Comparison of ENCODE assay signal across 2 cellular contexts in the genomic region with DNA sequence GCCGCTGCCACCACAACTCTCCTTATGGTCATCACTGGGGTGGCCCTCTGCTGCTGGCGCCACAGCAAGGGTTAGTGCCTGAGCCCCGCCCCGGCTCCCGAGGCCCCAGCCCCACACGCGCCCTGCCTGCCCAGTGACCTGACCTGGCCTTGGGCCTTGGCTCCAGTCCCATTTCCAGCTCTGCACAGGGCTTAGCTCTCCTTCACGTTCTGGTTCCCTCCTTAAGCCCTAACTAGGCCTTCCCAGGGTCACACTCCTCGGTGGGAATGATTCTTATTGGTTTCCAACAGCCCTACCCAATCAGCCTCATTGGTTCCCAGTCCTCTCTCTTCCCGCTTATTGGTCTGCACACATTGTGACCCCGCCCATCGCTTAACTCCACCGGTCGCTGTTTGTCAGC.
TF ChIP-seq lines count a peak whose summit lies in the region.

No MANE protein-coding gene starts in this region.

TF ChIP-seq in GM23338, 12 proteins besides CTCF, POLR2A, EP300 and RAD21:
- TF ChIP-seq JUNB (IDR thresholded peaks at IDR 0.05; ENCODE audit: unreplicated experiment) (no peak), EZH2 (IDR thresholded peaks at IDR 0.05; ENCODE audit: low read depth, unreplicated experiment) (no peak), POLR2AphosphoS5 (IDR thresholded peaks at IDR 0.05; ENCODE audit: low read depth) (no peak), EZH2phosphoT487 (IDR thresholded peaks at IDR 0.05; ENCODE audit: unreplicated experiment) (no peak), ZNF114 (CRISPR knock-in tag; IDR thresholded peaks at IDR 0.05) (no peak), CREB1 (CRISPR knock-in tag; IDR thresholded peaks at IDR 0.05; ENCODE audit: low read depth) (no peak)
- TF ChIP-seq, protein P1, sequence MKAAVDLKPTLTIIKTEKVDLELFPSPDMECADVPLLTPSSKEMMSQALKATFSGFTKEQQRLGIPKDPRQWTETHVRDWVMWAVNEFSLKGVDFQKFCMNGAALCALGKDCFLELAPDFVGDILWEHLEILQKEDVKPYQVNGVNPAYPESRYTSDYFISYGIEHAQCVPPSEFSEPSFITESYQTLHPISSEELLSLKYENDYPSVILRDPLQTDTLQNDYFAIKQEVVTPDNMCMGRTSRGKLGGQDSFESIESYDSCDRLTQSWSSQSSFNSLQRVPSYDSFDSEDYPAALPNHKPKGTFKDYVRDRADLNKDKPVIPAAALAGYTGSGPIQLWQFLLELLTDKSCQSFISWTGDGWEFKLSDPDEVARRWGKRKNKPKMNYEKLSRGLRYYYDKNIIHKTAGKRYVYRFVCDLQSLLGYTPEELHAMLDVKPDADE (IDR thresholded peaks at IDR 0.05) = no peak
- TF ChIP-seq, protein P2, sequence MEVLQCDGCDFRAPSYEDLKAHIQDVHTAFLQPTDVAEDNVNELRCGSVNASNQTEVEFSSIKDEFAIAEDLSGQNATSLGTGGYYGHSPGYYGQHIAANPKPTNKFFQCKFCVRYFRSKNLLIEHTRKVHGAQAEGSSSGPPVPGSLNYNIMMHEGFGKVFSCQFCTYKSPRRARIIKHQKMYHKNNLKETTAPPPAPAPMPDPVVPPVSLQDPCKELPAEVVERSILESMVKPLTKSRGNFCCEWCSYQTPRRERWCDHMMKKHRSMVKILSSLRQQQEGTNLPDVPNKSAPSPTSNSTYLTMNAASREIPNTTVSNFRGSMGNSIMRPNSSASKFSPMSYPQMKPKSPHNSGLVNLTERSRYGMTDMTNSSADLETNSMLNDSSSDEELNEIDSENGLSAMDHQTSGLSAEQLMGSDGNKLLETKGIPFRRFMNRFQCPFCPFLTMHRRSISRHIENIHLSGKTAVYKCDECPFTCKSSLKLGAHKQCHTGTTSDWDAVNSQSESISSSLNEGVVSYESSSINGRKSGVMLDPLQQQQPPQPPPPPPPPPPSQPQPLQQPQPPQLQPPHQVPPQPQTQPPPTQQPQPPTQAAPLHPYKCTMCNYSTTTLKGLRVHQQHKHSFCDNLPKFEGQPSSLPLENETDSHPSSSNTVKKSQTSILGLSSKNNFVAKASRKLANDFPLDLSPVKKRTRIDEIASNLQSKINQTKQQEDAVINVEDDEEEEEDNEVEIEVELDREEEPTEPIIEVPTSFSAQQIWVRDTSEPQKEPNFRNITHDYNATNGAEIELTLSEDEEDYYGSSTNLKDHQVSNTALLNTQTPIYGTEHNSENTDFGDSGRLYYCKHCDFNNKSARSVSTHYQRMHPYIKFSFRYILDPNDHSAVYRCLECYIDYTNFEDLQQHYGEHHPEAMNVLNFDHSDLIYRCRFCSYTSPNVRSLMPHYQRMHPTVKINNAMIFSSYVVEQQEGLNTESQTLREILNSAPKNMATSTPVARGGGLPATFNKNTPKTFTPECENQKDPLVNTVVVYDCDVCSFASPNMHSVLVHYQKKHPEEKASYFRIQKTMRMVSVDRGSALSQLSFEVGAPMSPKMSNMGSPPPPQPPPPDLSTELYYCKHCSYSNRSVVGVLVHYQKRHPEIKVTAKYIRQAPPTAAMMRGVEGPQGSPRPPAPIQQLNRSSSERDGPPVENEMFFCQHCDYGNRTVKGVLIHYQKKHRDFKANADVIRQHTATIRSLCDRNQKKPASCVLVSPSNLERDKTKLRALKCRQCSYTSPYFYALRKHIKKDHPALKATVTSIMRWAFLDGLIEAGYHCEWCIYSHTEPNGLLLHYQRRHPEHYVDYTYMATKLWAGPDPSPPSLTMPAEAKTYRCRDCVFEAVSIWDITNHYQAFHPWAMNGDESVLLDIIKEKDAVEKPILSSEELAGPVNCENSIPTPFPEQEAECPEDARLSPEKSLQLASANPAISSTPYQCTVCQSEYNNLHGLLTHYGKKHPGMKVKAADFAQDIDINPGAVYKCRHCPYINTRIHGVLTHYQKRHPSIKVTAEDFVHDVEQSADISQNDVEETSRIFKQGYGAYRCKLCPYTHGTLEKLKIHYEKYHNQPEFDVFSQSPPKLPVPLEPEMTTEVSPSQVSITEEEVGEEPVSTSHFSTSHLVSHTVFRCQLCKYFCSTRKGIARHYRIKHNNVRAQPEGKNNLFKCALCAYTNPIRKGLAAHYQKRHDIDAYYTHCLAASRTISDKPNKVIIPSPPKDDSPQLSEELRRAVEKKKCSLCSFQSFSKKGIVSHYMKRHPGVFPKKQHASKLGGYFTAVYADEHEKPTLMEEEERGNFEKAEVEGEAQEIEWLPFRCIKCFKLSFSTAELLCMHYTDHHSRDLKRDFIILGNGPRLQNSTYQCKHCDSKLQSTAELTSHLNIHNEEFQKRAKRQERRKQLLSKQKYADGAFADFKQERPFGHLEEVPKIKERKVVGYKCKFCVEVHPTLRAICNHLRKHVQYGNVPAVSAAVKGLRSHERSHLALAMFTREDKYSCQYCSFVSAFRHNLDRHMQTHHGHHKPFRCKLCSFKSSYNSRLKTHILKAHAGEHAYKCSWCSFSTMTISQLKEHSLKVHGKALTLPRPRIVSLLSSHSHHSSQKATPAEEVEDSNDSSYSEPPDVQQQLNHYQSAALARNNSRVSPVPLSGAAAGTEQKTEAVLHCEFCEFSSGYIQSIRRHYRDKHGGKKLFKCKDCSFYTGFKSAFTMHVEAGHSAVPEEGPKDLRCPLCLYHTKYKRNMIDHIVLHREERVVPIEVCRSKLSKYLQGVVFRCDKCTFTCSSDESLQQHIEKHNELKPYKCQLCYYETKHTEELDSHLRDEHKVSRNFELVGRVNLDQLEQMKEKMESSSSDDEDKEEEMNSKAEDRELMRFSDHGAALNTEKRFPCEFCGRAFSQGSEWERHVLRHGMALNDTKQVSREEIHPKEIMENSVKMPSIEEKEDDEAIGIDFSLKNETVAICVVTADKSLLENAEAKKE (CRISPR knock-in tag; IDR thresholded peaks at IDR 0.05) = no peak

TF ChIP-seq in H1, 55 proteins besides CTCF, POLR2A, EP300 and RAD21:
- no peak for TF ChIP-seq CBX8 (IDR thresholded peaks at IDR 0.05; ENCODE audit: borderline replicate concordance, low read depth, low read length)
- TF ChIP-seq, protein P3, sequence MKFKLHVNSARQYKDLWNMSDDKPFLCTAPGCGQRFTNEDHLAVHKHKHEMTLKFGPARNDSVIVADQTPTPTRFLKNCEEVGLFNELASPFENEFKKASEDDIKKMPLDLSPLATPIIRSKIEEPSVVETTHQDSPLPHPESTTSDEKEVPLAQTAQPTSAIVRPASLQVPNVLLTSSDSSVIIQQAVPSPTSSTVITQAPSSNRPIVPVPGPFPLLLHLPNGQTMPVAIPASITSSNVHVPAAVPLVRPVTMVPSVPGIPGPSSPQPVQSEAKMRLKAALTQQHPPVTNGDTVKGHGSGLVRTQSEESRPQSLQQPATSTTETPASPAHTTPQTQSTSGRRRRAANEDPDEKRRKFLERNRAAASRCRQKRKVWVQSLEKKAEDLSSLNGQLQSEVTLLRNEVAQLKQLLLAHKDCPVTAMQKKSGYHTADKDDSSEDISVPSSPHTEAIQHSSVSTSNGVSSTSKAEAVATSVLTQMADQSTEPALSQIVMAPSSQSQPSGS (IDR thresholded peaks at IDR 0.05; ENCODE audit: low read length) = no peak
- TF ChIP-seq SP2 (IDR thresholded peaks at IDR 0.05; ENCODE audit: low read length) = peak; percentile 13; the same call in 1 of the 2 replicates
- no peak for TF ChIP-seq FOSL1 (IDR thresholded peaks at IDR 0.05; ENCODE audit: insufficient read depth, low read depth, low read length)
- no peak for TF ChIP-seq HDAC2 (IDR thresholded peaks at IDR 0.05; ENCODE audit: borderline replicate concordance in 1 of 2, low read depth in 2 of 2, low read length in 2 of 2)
- TF ChIP-seq CHD2 (IDR thresholded peaks at IDR 0.05; ENCODE audit: low read length) = peak; percentile 51; the same call in 1 of the 2 replicates
- TF ChIP-seq SIX5 (IDR thresholded peaks at IDR 0.05; ENCODE audit: low read depth, low read length) = no peak
- TF ChIP-seq SP1 (IDR thresholded peaks at IDR 0.05; ENCODE audit: low read depth, low read length) = peak; percentile 77
- no peak for TF ChIP-seq SRF (IDR thresholded peaks at IDR 0.05; ENCODE audit: low read depth, low read length)
- no peak for TF ChIP-seq BACH1 (IDR thresholded peaks at IDR 0.05; ENCODE audit: low read length)
- TF ChIP-seq, protein P4, sequence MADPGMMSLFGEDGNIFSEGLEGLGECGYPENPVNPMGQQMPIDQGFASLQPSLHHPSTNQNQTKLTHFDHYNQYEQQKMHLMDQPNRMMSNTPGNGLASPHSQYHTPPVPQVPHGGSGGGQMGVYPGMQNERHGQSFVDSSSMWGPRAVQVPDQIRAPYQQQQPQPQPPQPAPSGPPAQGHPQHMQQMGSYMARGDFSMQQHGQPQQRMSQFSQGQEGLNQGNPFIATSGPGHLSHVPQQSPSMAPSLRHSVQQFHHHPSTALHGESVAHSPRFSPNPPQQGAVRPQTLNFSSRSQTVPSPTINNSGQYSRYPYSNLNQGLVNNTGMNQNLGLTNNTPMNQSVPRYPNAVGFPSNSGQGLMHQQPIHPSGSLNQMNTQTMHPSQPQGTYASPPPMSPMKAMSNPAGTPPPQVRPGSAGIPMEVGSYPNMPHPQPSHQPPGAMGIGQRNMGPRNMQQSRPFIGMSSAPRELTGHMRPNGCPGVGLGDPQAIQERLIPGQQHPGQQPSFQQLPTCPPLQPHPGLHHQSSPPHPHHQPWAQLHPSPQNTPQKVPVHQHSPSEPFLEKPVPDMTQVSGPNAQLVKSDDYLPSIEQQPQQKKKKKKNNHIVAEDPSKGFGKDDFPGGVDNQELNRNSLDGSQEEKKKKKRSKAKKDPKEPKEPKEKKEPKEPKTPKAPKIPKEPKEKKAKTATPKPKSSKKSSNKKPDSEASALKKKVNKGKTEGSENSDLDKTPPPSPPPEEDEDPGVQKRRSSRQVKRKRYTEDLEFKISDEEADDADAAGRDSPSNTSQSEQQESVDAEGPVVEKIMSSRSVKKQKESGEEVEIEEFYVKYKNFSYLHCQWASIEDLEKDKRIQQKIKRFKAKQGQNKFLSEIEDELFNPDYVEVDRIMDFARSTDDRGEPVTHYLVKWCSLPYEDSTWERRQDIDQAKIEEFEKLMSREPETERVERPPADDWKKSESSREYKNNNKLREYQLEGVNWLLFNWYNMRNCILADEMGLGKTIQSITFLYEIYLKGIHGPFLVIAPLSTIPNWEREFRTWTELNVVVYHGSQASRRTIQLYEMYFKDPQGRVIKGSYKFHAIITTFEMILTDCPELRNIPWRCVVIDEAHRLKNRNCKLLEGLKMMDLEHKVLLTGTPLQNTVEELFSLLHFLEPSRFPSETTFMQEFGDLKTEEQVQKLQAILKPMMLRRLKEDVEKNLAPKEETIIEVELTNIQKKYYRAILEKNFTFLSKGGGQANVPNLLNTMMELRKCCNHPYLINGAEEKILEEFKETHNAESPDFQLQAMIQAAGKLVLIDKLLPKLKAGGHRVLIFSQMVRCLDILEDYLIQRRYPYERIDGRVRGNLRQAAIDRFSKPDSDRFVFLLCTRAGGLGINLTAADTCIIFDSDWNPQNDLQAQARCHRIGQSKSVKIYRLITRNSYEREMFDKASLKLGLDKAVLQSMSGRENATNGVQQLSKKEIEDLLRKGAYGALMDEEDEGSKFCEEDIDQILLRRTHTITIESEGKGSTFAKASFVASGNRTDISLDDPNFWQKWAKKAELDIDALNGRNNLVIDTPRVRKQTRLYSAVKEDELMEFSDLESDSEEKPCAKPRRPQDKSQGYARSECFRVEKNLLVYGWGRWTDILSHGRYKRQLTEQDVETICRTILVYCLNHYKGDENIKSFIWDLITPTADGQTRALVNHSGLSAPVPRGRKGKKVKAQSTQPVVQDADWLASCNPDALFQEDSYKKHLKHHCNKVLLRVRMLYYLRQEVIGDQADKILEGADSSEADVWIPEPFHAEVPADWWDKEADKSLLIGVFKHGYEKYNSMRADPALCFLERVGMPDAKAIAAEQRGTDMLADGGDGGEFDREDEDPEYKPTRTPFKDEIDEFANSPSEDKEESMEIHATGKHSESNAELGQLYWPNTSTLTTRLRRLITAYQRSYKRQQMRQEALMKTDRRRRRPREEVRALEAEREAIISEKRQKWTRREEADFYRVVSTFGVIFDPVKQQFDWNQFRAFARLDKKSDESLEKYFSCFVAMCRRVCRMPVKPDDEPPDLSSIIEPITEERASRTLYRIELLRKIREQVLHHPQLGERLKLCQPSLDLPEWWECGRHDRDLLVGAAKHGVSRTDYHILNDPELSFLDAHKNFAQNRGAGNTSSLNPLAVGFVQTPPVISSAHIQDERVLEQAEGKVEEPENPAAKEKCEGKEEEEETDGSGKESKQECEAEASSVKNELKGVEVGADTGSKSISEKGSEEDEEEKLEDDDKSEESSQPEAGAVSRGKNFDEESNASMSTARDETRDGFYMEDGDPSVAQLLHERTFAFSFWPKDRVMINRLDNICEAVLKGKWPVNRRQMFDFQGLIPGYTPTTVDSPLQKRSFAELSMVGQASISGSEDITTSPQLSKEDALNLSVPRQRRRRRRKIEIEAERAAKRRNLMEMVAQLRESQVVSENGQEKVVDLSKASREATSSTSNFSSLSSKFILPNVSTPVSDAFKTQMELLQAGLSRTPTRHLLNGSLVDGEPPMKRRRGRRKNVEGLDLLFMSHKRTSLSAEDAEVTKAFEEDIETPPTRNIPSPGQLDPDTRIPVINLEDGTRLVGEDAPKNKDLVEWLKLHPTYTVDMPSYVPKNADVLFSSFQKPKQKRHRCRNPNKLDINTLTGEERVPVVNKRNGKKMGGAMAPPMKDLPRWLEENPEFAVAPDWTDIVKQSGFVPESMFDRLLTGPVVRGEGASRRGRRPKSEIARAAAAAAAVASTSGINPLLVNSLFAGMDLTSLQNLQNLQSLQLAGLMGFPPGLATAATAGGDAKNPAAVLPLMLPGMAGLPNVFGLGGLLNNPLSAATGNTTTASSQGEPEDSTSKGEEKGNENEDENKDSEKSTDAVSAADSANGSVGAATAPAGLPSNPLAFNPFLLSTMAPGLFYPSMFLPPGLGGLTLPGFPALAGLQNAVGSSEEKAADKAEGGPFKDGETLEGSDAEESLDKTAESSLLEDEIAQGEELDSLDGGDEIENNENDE (IDR thresholded peaks at IDR 0.05; ENCODE audit: insufficient replicate concordance, low read length) = no peak
- TF ChIP-seq SP4 (IDR thresholded peaks at IDR 0.05; ENCODE audit: low read length) = no peak
- TF ChIP-seq RNF2 (IDR thresholded peaks at IDR 0.05; ENCODE audit: borderline replicate concordance, low read depth, low read length, missing control alignments, poor library complexity, severe bottlenecking) = no peak
- TF ChIP-seq EZH2 (IDR thresholded peaks at IDR 0.05; ENCODE audit: low read depth, low read length, severe bottlenecking) = no peak
- TF ChIP-seq KDM1A (IDR thresholded peaks at IDR 0.05; ENCODE audit: borderline replicate concordance, low read length) = no peak
- TF ChIP-seq, protein P5, sequence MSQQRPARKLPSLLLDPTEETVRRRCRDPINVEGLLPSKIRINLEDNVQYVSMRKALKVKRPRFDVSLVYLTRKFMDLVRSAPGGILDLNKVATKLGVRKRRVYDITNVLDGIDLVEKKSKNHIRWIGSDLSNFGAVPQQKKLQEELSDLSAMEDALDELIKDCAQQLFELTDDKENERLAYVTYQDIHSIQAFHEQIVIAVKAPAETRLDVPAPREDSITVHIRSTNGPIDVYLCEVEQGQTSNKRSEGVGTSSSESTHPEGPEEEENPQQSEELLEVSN (IDR thresholded peaks at IDR 0.05) = peak; percentile 92
- TF ChIP-seq CTBP2 (IDR thresholded peaks at IDR 0.05; ENCODE audit: borderline replicate concordance, insufficient read depth, insufficient read length, low read length) = no peak
- TF ChIP-seq, protein P6, sequence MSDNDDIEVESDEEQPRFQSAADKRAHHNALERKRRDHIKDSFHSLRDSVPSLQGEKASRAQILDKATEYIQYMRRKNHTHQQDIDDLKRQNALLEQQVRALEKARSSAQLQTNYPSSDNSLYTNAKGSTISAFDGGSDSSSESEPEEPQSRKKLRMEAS (IDR thresholded peaks at IDR 0.05) = no peak
- TF ChIP-seq, protein P7, sequence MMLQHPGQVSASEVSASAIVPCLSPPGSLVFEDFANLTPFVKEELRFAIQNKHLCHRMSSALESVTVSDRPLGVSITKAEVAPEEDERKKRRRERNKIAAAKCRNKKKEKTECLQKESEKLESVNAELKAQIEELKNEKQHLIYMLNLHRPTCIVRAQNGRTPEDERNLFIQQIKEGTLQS (IDR thresholded peaks at IDR 0.05; ENCODE audit: insufficient read depth, low read depth, low read length) = no peak
- TF ChIP-seq GABPA (IDR thresholded peaks at IDR 0.05; ENCODE audit: borderline replicate concordance, insufficient read depth, low read length) = no peak
- TF ChIP-seq ASH2L (IDR thresholded peaks at IDR 0.05; ENCODE audit: low read length) = no peak
